In the genomic region with DNA sequence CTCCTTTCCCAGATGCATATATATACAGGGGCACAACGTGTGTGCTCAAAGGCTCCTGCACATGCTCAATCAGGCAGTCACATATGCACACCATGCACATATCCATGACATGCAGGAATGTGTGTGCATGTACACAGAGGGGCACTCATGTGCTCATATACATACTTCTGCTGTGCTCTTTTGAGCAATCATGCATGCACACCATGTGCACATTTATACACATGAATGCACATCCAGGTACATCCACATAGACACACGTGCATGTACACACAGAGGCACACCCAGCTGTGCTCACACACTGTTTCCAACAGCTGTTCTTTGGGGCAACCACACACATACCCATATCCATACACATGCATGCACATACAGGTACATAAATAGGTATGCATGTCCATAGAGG, we compare ENCODE assay signal across 29 cellular contexts.
"Had no signal": no experiment of that assay in that cellular context is flagged by ENCODE, and none has a peak within 500 bp of the region (broad histone marks: within the 10 kb centered on the region; RNA-seq: fewer than 3 reads in every experiment).

No MANE protein-coding gene starts in this region.

- H3K4me3 ChIP-seq: neural progenitor cell, ovary, psoas muscle, skin epidermis, smooth muscle cell, spleen, suprapubic skin, testis, tibial artery, upper lobe of left lung, vagina had no signal

- FAIRE-seq: urothelium cell line had no signal

- H3K4me2 ChIP-seq: neural progenitor cell, smooth muscle cell had no signal

- H3K9ac ChIP-seq: neural progenitor cell, parathyroid adenoma had no signal

- H2AFZ ChIP-seq: neural progenitor cell, parathyroid adenoma had no signal

- H3K27ac ChIP-seq: neural progenitor cell, ovary, parathyroid adenoma, psoas muscle, skin epidermis, spleen, suprapubic skin, testis, tibial artery, upper lobe of left lung, vagina had no signal

- H3K9me3 ChIP-seq: ovary, psoas muscle, suprapubic skin, testis, tibial artery, upper lobe of left lung, vagina had no signal

- H3K79me2 ChIP-seq: parathyroid adenoma had no signal

- H3K36me3 ChIP-seq: neural progenitor cell, ovary, spleen, suprapubic skin, tibial artery, upper lobe of left lung, vagina had no signal

- H3K4me1 ChIP-seq: neural progenitor cell, psoas muscle, spleen, suprapubic skin, testis, tibial artery, upper lobe of left lung, vagina had no signal

- H3K27me3 ChIP-seq: neural progenitor cell, ovary, suprapubic skin, testis, tibial artery, upper lobe of left lung, vagina had no signal

- ATAC-seq: psoas muscle; right cardiac atrium; sciatic nerve; stimulated activated memory B cell treated with anti-CD40 and anti-IgM and Interleukin-4, amounts not matched to agents 10 μg/mL and 1 μg/mL and 100 μg/mL, for 72 hours; stimulated activated naive CD8-positive, alpha-beta T cell treated with anti-CD3 and anti-CD28 coated beads, Interleukin-15, amount 100 ng/mL, for 72 hours; stimulated activated naive CD8-positive, alpha-beta T cell treated with anti-CD3 and anti-CD28 coated beads, Interleukin-15, Interleukin-2, amounts not matched to agents 100 U/mL and 50 U/mL, for 24 hours had no signal

- DNase-seq: natural killer cell; occipital lobe; ovary; posterior cingulate gyrus; psoas muscle; right cardiac atrium; spleen; stimulated activated CD4-positive, alpha-beta T cell treated with anti-CD3 and anti-CD28 coated beads, Interleukin-12 subunit alpha, Interleukin-12 subunit beta, amount 100 ng/mL, for 4 hours; stimulated activated CD4-positive, alpha-beta T cell treated with anti-CD3 and anti-CD28 coated beads, Interleukin-1b, Interleukin-23, amount 100 ng/mL, for 48 hours; stimulated activated CD4-positive, alpha-beta T cell treated with anti-CD3 and anti-CD28 coated beads, Interleukin-4, amount 100 ng/mL, for 1 hour; stimulated activated CD4-positive, alpha-beta T cell treated with anti-CD3 and anti-CD28 coated beads, Interleukin-4, amount 100 ng/mL, for 4 hours; stimulated activated CD8-positive, alpha-beta memory T cell treated with anti-CD3 and anti-CD28 coated beads, Interleukin-4, amount 100 ng/mL, for 48 hours; stimulated activated naive CD4-positive, alpha-beta T cell; stimulated activated naive CD8-positive, alpha-beta T cell treated with anti-CD3 and anti-CD28 coated beads, Interleukin-15, amount 100 ng/mL, for 72 hours; stimulated activated naive CD8-positive, alpha-beta T cell treated with anti-CD3 and anti-CD28 coated beads, Interleukin-15, Interleukin-2, amounts not matched to agents 100 U/mL and 50 U/mL, for 24 hours; substantia nigra; testis; tibial artery; trophoblast cell; upper lobe of left lung had no signal
